8 cellular contexts compared by ENCODE assay signal in genomic region chr3:48503406-48504050, GRCh38. TPM values are rescaled to one million over a fixed set of nuclear protein-coding genes. Genes with fewer than 3 reads are reported as not detected.
DNase-seq lines count a peak whose midpoint lies in the region; ATAC-seq and TF ChIP-seq lines count a peak whose summit lies in the region.

No MANE protein-coding gene starts in this region.

- no peak overlapping the region; the same call in 1 of the 2 replicates for H3K27ac ChIP-seq in HEK293 (ENCODE audit: extremely low read depth, low read depth, low read length)
- peak overlapping the region; percentile 90 to 95 (median 94) for H3K27ac ChIP-seq in gastroesophageal sphincter
- peak overlapping the region; percentile 88 for H3K27ac ChIP-seq in parathyroid adenoma

- H2AFZ ChIP-seq in parathyroid adenoma, result peak overlapping the region; percentile 93

- peaks cover 50% of the 10 kb centered on the region for H3K4me1 Mint-ChIP-seq in activated CD4-positive, alpha-beta memory T cell treated with anti-CD3 and anti-CD28 coated beads for 36 hours (ENCODE audit: low read depth)

- H3K9me3 Mint-ChIP-seq in activated CD4-positive, alpha-beta memory T cell treated with anti-CD3 and anti-CD28 coated beads for 36 hours, result no peaks in the 10 kb centered on the region

- H3K4me1 ChIP-seq in HEK293 (ENCODE audit: control insufficient read depth, insufficient read depth, low read length) (no peaks in the 10 kb centered on the region), gastroesophageal sphincter (peaks cover 0 to 33% (median 17%) of the 10 kb centered on the region in 3 donors), parathyroid adenoma (peaks cover 12% of the 10 kb centered on the region)

- H3K9me3 ChIP-seq in HEK293 (ENCODE audit: control insufficient read depth, insufficient read depth, low read depth, low read length), result no peaks in the 10 kb centered on the region
- H3K9me3 ChIP-seq in gastroesophageal sphincter, result no peaks in the 10 kb centered on the region
- H3K9me3 ChIP-seq in parathyroid adenoma (ENCODE audit: control insufficient read depth, low read length), result no peaks in the 10 kb centered on the region

- H3K36me3 Mint-ChIP-seq in activated CD4-positive, alpha-beta memory T cell treated with anti-CD3 and anti-CD28 coated beads for 36 hours, result peaks cover 6% of the 10 kb centered on the region

- no peaks in the 10 kb centered on the region for H3K79me2 ChIP-seq in parathyroid adenoma

- peak overlapping the region; percentile 98 for H3K4me2 ChIP-seq in parathyroid adenoma (ENCODE audit: low read length)

- peak; percentile 35 for DNase-seq in activated CD4-positive, alpha-beta memory T cell treated with anti-CD3 and anti-CD28 coated beads for 36 hours
- DNase-seq in NCI-H446 (lab: John Stamatoyannopoulos, UW), result no peak
- DNase-seq in NCI-H2171 (lab: John Stamatoyannopoulos, UW), result no peak
- no peak for DNase-seq in NCI-H1694 (lab: John Stamatoyannopoulos, UW)
- no peak for DNase-seq in stimulated activated naive CD4-positive, alpha-beta T cell treated with Interleukin-2 at 50 U/mL for 16 hours (lab: John Stamatoyannopoulos, UW)

- ATAC-seq in gastroesophageal sphincter, result peak; percentile 60

- TF ChIP-seq CTCF in HEK293 (tag by site-specific recombination; IDR thresholded peaks at IDR 0.05), result no peak
- TF ChIP-seq CTCF in gastroesophageal sphincter (IDR thresholded peaks at IDR 0.05), result no peak
- no peak for TF ChIP-seq CTCF in parathyroid adenoma (IDR thresholded peaks at IDR 0.05)

- H3K27ac Mint-ChIP-seq in activated CD4-positive, alpha-beta memory T cell treated with anti-CD3 and anti-CD28 coated beads for 36 hours, result peak overlapping the region; percentile 77

- peak in 1 of 2 donors; percentile 18 for TF ChIP-seq POLR2A in gastroesophageal sphincter (IDR thresholded peaks at IDR 0.05)

- 0% methylated on average over 1 of the region's 25 CpGs; no CpG with 5 or more reads in 1 of the 2 donors for WGBS in gastroesophageal sphincter (ENCODE audit: low coverage in 1 of 2), 2 donors

- CTCF ChIA-PET in HEK293 (lab: Yijun Ruan, JAX), result interaction anchor here (1.2 to 1.4 kb wide), 2 partner anchors 30 to 67 kb away, joined by 4 to 5 read pairs; no protein-coding TSS in a partner anchor
- CTCF ChIA-PET in activated CD4-positive, alpha-beta memory T cell treated with anti-CD3 and anti-CD28 coated beads for 36 hours (lab: Charles Lee), result interaction anchor here (0.9 to 2.8 kb wide), 3 partner anchors 25 to 68 kb away, joined by 3 to 14 read pairs (median 3); no protein-coding TSS in a partner anchor

- POLR2A ChIA-PET in HEK293 (lab: Yijun Ruan, JAX), result no interaction called here
- POLR2A ChIA-PET in activated CD4-positive, alpha-beta memory T cell treated with anti-CD3 and anti-CD28 coated beads for 36 hours (lab: Charles Lee), result interaction anchor here (1.0 to 2.2 kb wide), 5 partner anchors 11 to 315 kb away, joined by 3 to 6 read pairs (median 5); partner anchors contain the start of genes CDC25A and PFKFB4

- TF ChIP-seq EP300 in gastroesophageal sphincter (IDR thresholded peaks at IDR 0.05), result no peak

- intact Hi-C loops in activated CD4-positive, alpha-beta memory T cell treated with anti-CD3 and anti-CD28 coated beads for 36 hours (cut with micrococcal nuclease), result no loop called here

- no peaks in the 10 kb centered on the region for H3K27me3 Mint-ChIP-seq in activated CD4-positive, alpha-beta memory T cell treated with anti-CD3 and anti-CD28 coated beads for 36 hours

- no peaks in the 10 kb centered on the region for H3K27me3 ChIP-seq in gastroesophageal sphincter
- H3K27me3 ChIP-seq in parathyroid adenoma (ENCODE audit: control insufficient read depth, insufficient read depth, low read length), result no peaks in the 10 kb centered on the region

- H3K9ac ChIP-seq in parathyroid adenoma, result peak overlapping the region; percentile 29

- peak overlapping the region; percentile 80 for H3K4me3 Mint-ChIP-seq in activated CD4-positive, alpha-beta memory T cell treated with anti-CD3 and anti-CD28 coated beads for 36 hours

- H3K36me3 ChIP-seq in HEK293 (ENCODE audit: control insufficient read depth in 2 of 2, insufficient read depth in 1 of 2, low read length in 2 of 2) (no peaks in the 10 kb centered on the region), gastroesophageal sphincter (peaks cover 0 to 25% of the 10 kb centered on the region in 2 donors), parathyroid adenoma (ENCODE audit: control insufficient read depth, insufficient read depth, low read length) (no peaks in the 10 kb centered on the region)

- peak overlapping the region; percentile 53 for H3K4me3 ChIP-seq in HEK293 (ENCODE audit: low read depth, low read length)
- peak overlapping the region; percentile 62 to 79 for H3K4me3 ChIP-seq in gastroesophageal sphincter
- peak overlapping the region; percentile 72 for H3K4me3 ChIP-seq in parathyroid adenoma (ENCODE audit: low read depth, low read length)

TF ChIP-seq in HEK293, 187 proteins besides CTCF, POLR2A, EP300 and RAD21 (continues in another document):
- TF ChIP-seq ZNF248 (tag by site-specific recombination; IDR thresholded peaks at IDR 0.05) (no peak), ZNF146 (tag by site-specific recombination; IDR thresholded peaks at IDR 0.05) (no peak), ZBTB48 (tag by site-specific recombination; IDR thresholded peaks at IDR 0.05) (peak; percentile 34; the same call in 1 of the 2 replicates), SCRT1 (tag by site-specific recombination; IDR thresholded peaks at IDR 0.05; ENCODE audit: borderline replicate concordance) (no peak), ZNF184 (tag by site-specific recombination; IDR thresholded peaks at IDR 0.05) (no peak), ZNF549 (tag by site-specific recombination; IDR thresholded peaks at IDR 0.05) (no peak), MYNN (tag by site-specific recombination; IDR thresholded peaks at IDR 0.05; ENCODE audit: borderline replicate concordance) (no peak), TCF7L2 (IDR thresholded peaks at IDR 0.05; ENCODE audit: borderline replicate concordance, low read depth, low read length) (no peak), ZNF548 (tag by site-specific recombination; IDR thresholded peaks at IDR 0.05) (no peak), ZNF791 (tag by site-specific recombination; IDR thresholded peaks at IDR 0.05) (no peak), ZBTB8A (tag by site-specific recombination; IDR thresholded peaks at IDR 0.05) (no peak), ZBTB26 (tag by site-specific recombination; optimal IDR thresholded peaks at IDR 0.05) (peak; percentile 64), ZNF398 (tag by site-specific recombination; IDR thresholded peaks at IDR 0.05) (no peak), ZNF239 (tag by site-specific recombination; IDR thresholded peaks at IDR 0.05) (no peak), ZNF707 (tag by site-specific recombination; IDR thresholded peaks at IDR 0.05) (no peak)

RNA-seq across cellular contexts. Expression of gene SHISA5, which starts 0.4 kb away (rescaled TPM):
- total RNA-seq in activated CD4-positive, alpha-beta memory T cell treated with anti-CD3 and anti-CD28 coated beads for 36 hours, result 10 to 100 TPM; 88.9 to 93.1 TPM
- total RNA-seq in gastroesophageal sphincter, result 100 to 1,000 TPM in 3 of 4 donors, 10 to 100 TPM in 1; 98.2 to 191 (median 122) TPM

RNA-seq across cellular contexts. Expression of gene PFKFB4, which starts 53.1 kb away (rescaled TPM):
- total RNA-seq in activated CD4-positive, alpha-beta memory T cell treated with anti-CD3 and anti-CD28 coated beads for 36 hours, result 10 to 100 TPM; 19.4 to 22.4 TPM
- 1 to 10 TPM; 1.8 to 2.9 (median 2.4) TPM for total RNA-seq in gastroesophageal sphincter

RNA-seq across cellular contexts. Expression of gene ATRIP, which starts 57.0 kb away (rescaled TPM):
- 10 to 100 TPM; 13.8 to 14.5 TPM for total RNA-seq in activated CD4-positive, alpha-beta memory T cell treated with anti-CD3 and anti-CD28 coated beads for 36 hours
- total RNA-seq in gastroesophageal sphincter, result 1 to 10 TPM; 3.0 to 6.8 (median 5.2) TPM

Comparison
In these comparisons a context has a peak if more than half of its experiments do, and no peak if none do; other contexts are left out.
1. RNA of gene PFKFB4, which starts 53.1 kb away (total RNA-seq): 19.4 to 22.4 TPM in activated CD4-positive, alpha-beta memory T cell treated with anti-CD3 and anti-CD28 coated beads for 36 hours; 1.8 to 2.9 TPM in gastroesophageal sphincter; every median in the first group is over 4 times any median in the second.
2. Peak in every context shown above with its lines, with median percentiles within 50 percentile points of each other: H3K4me3 ChIP-seq.